ENCODE assay signal across 8 cellular contexts in genomic region chr14:63641473-63642228, GRCh38. TPM values are rescaled to one million over a fixed set of nuclear protein-coding genes. Genes with fewer than 3 reads are reported as not detected.
A peak's percentile ranks its signal among the peaks of the same experiment; 100 is the strongest.
DNase-seq lines count a peak whose midpoint lies in the region; ATAC-seq, FAIRE-seq and TF ChIP-seq lines count a peak whose summit lies in the region.

WDR89 (minus strand) TSS chr14:63641871; CDS start chr14:63599942, 41,929 bp downstream.

- peak; percentile 73 for TF ChIP-seq CTCF in HepG2 (CRISPR knock-in tag; IDR thresholded peaks at IDR 0.05)

- H3K36me3 Mint-ChIP-seq in CD4-positive, alpha-beta memory T cell, result peaks cover 22% of the 10 kb centered on the region in 2 donors

- no peaks in the 10 kb centered on the region for H4K20me1 ChIP-seq in HepG2 (ENCODE audit: insufficient read depth, low read length)

- H3K27ac Mint-ChIP-seq in CD4-positive, alpha-beta memory T cell, result peak within 1 kb of the TSS; percentile 90 to 99 (median 97)

- H3K79me2 ChIP-seq in HepG2 (ENCODE audit: insufficient read depth, low read length), result peaks cover 39% of the 10 kb centered on the region

- no peaks in the 10 kb centered on the region for H3K9me3 ChIP-seq in CD4-positive, alpha-beta memory T cell (ENCODE audit: control insufficient read depth in 1 of 2, low read length in 2 of 2)
- no peaks in the 10 kb centered on the region for H3K9me3 ChIP-seq in HepG2 (ENCODE audit: low read length)

- H3K4me1 ChIP-seq in CD4-positive, alpha-beta memory T cell (ENCODE audit: insufficient read depth, low read length), result peaks cover 37% of the 10 kb centered on the region
- peaks cover 40% of the 10 kb centered on the region for H3K4me1 ChIP-seq in HepG2 (ENCODE audit: insufficient read depth, low read length)

- peak; percentile 75 to 91 for TF ChIP-seq POLR2A in HepG2 (IDR thresholded peaks at IDR 0.05; ENCODE audit: insufficient read depth in 1 of 2, low read depth in 2 of 2, low read length in 2 of 2)

- H3K4me3 ChIP-seq in CD4-positive, alpha-beta memory T cell (ENCODE audit: low read length in 2 of 2), result peak within 1 kb of the TSS; percentile 85 to 96
- H3K4me3 ChIP-seq in HepG2 (replicated peaks in 1 of 3; ENCODE audit: insufficient read depth in 1 of 3, low read depth in 2 of 3, low read length in 3 of 3), result peak within 1 kb of the TSS; percentile 66 to 77 (median 74)

- no TSS peak for BruUV-seq in HepG2 (replicated peaks; lab: Mats Ljungman, UMichigan)

- H3K9ac ChIP-seq in HepG2 (ENCODE audit: insufficient read depth, low read depth, low read length), result peak within 1 kb of the TSS; percentile 94

- no peaks in the 10 kb centered on the region for H3K27me3 ChIP-seq in CD4-positive, alpha-beta memory T cell (ENCODE audit: insufficient read depth, low read length)
- no peaks in the 10 kb centered on the region for H3K27me3 ChIP-seq in HepG2 (ENCODE audit: control insufficient read depth in 1 of 2, insufficient read depth in 2 of 2, low read length in 2 of 2)

- POLR2A ChIA-PET in CD4-positive, alpha-beta memory T cell (lab: Charles Lee; ENCODE audit: partially characterized antibody), result interaction anchor here (0.5 to 7.2 kb wide), 21 partner anchors 9 to 1273 kb away, joined by 3 to 151 read pairs (median 4); partner anchors contain the start of genes PPP2R5E and SGPP1
- POLR2A ChIA-PET in HepG2 (lab: Yijun Ruan, JAX), result interaction anchor here (0.6 to 2.4 kb wide), 14 partner anchors 10 to 746 kb away, joined by 3 to 25 read pairs (median 4); partner anchors contain the start of genes MTHFD1 and PPP2R5E

- peaks cover 22 to 49% (median 33%) of the 10 kb centered on the region in 4 donors for H3K4me1 Mint-ChIP-seq in CD4-positive, alpha-beta memory T cell

- FAIRE-seq in HepG2 (lab: Jason Lieb, UNC), result peak; percentile 95

- DNase-seq in CD4-positive, alpha-beta memory T cell, result peak; percentile 96 to 99 (median 98)
- DNase-seq in NCI-H82 (lab: John Stamatoyannopoulos, UW) (peak; percentile 99), dermis blood vessel endothelial cell (peak; percentile 100), HepG2 (ENCODE audit: low spot score) (peak; percentile 99)
- peak; percentile 92 to 96 for DNase-seq in activated CD4-positive, alpha-beta T cell treated with anti-CD3 and anti-CD28 coated beads, Interleukin-2, amount 50 U/mL, for 48 hours
- peak; percentile 91 for DNase-seq in stimulated activated CD4-positive, alpha-beta T cell treated with anti-CD3 and anti-CD28 coated beads, Interleukin-4, amount 100 ng/mL, for 1 hour

- TF ChIP-seq RAD21 in HepG2 (CRISPR knock-in tag; IDR thresholded peaks at IDR 0.05), result peak; percentile 69

- CTCF ChIA-PET in CD4-positive, alpha-beta memory T cell (lab: Charles Lee; ENCODE audit: partially characterized antibody), result interaction anchor here (0.6 to 4.4 kb wide), 9 partner anchors 8 to 129 kb away, joined by 3 to 41 read pairs (median 6); no protein-coding TSS in a partner anchor
- CTCF ChIA-PET in HepG2 (lab: Yijun Ruan, JAX; ENCODE audit: low intra/inter-chr PET ratio, low total read pairs), result no interaction called here

- H3K4me3 Mint-ChIP-seq in CD4-positive, alpha-beta memory T cell, result peak within 1 kb of the TSS; percentile 85 to 98 (median 92)

- peak within 1 kb of the TSS; percentile 99 for H3K27ac ChIP-seq in CD4-positive, alpha-beta memory T cell (ENCODE audit: low read depth, low read length)
- peak within 1 kb of the TSS; percentile 95 for H3K27ac ChIP-seq in HepG2 (ENCODE audit: extremely low read length, insufficient read depth, low read length)

- WGBS in HepG2 (ENCODE audit: low lambda C conversion rate), result 2% methylated on average over 19 of the region's 60 CpGs

- TF ChIP-seq EP300 in HepG2 (IDR thresholded peaks at IDR 0.05; ENCODE audit: low read depth in 2 of 2, low read length in 2 of 2), result 0 out of 4 replicates have a peak, but pooled peaks of 1 of the 2 experiments have one; percentile 12
- no peak for TF ChIP-seq EP300 in HepG2 (CRISPR knock-in tag; IDR thresholded peaks at IDR 0.05; ENCODE audit: borderline replicate concordance)

- intact Hi-C loops in CD4-positive, alpha-beta memory T cell (cut with micrococcal nuclease), result loop anchor here (1.0 to 5.0 kb wide), 5 partner anchors 9 to 746 kb away; partner anchors contain the start of genes MTHFD1, PPP2R5E and SGPP1
- intact Hi-C loops in HepG2 (cut with micrococcal nuclease; ENCODE audit: unreplicated experiment), result loop anchor here (1.0 to 5.0 kb wide), 4 partner anchors 18 to 252 kb away; partner anchors contain the start of genes PPP2R5E and SGPP1

- peaks cover 5% of the 10 kb centered on the region for H3K36me3 ChIP-seq in CD4-positive, alpha-beta memory T cell (ENCODE audit: insufficient read depth, low read length)
- H3K36me3 ChIP-seq in HepG2 (replicated peaks in 1 of 2; ENCODE audit: control insufficient read depth in 1 of 2, insufficient read depth in 2 of 2, low read length in 2 of 2), result no peaks in the 10 kb centered on the region

- H3K27me3 Mint-ChIP-seq in CD4-positive, alpha-beta memory T cell, result no peaks in the 10 kb centered on the region

- H3K9me3 Mint-ChIP-seq in CD4-positive, alpha-beta memory T cell, result peaks cover 0 to 4% (median 0%) of the 10 kb centered on the region in 8 donors

- H3K4me2 ChIP-seq in HepG2 (ENCODE audit: low read depth, low read length), result peak within 1 kb of the TSS; percentile 78

- peak within 1 kb of the TSS; percentile 91 for H2AFZ ChIP-seq in HepG2 (ENCODE audit: low read length)

- ATAC-seq in GM19438 (IDR thresholded peaks at IDR 0.05; ENCODE audit: low read depth, unreplicated experiment), result peak; percentile 88
- ATAC-seq in HG03575 (IDR thresholded peaks at IDR 0.05; ENCODE audit: extremely low read depth, insufficient number of reproducible peaks, low FRiP score, unreplicated experiment), result peak; percentile 72
- ATAC-seq in HepG2, result peak; percentile 96

- in situ Hi-C loops in HepG2 (cut with HindIII; ENCODE audit: extremely low pct_ligation_motif_present, low pct_unique_long_range_greater_than_20kb), result no loop called here

TF ChIP-seq in HepG2, 621 proteins besides CTCF, POLR2A, EP300 and RAD21 (continues in another document):
- TF ChIP-seq ZNF574 (CRISPR knock-in tag; IDR thresholded peaks at IDR 0.05), result peak; percentile 86
- peak; percentile 61; the same call in 1 of the 2 replicates for TF ChIP-seq BATF2 (CRISPR knock-in tag; IDR thresholded peaks at IDR 0.05)

RNA-seq across cellular contexts. Expression of gene WDR89, which starts in this region (rescaled TPM):
- 10 to 100 TPM; 32.8 to 36.3 TPM for total RNA-seq in CD4-positive, alpha-beta memory T cell
- polyA plus RNA-seq in CD4-positive, alpha-beta memory T cell, result 10 to 100 TPM; 23.4 to 28.4 TPM
- total RNA-seq in dermis blood vessel endothelial cell, result 19.0 and 20.9 TPM in 2 replicates
- total RNA-seq in HepG2 (2016; rRNA removed; fragmentation: Illumina TruSeq; extraction: Trizol), result 20.1 and 37.0 TPM in 2 replicates
- 13.0 and 15.7 TPM in 2 replicates for total RNA-seq in HepG2 (2016; cell fraction: cytosol; rRNA removed; fragmentation: Illumina TruSeq; extraction: Trizol; ENCODE audit: low read depth)
- 21.8 and 36.8 TPM in 2 replicates for total RNA-seq in HepG2 (2016; cell fraction: insoluble cytoplasmic fraction; rRNA removed; fragmentation: Illumina TruSeq; extraction: Trizol)
- total RNA-seq in HepG2 (2016; cell fraction: membrane; rRNA removed; fragmentation: Illumina TruSeq; extraction: Trizol), result 14.1 and 17.0 TPM in 2 replicates
- total RNA-seq in HepG2 (2016; cell fraction: nucleus; rRNA removed; fragmentation: Illumina TruSeq; extraction: Trizol), result 11.0 and 12.6 TPM in 2 replicates
- 4.2 and 5.2 TPM in 2 replicates for polyA plus RNA-seq in HepG2 (2011; rRNA removed)
- 1.5 and 3.3 TPM in 2 replicates for polyA plus RNA-seq in HepG2 (2011; cell fraction: cytosol; rRNA removed)
- polyA plus RNA-seq in HepG2 (2011; cell fraction: nucleus; rRNA removed), result 1.2 and 2.2 TPM in 2 replicates
- polyA plus RNA-seq in HepG2 (2012), result 8.8 and 10.4 TPM in 2 replicates
- 0.91 and 0.95 TPM in 2 replicates for polyA plus RNA-seq in HepG2 (2016; cell fraction: cytosol; fragmentation: Illumina TruSeq; extraction: Trizol; ENCODE audit: low read depth)
- polyA plus RNA-seq in HepG2 (2016; cell fraction: insoluble cytoplasmic fraction; fragmentation: Illumina TruSeq; extraction: Trizol; ENCODE audit: low read depth), result 19.5 and 21.1 TPM in 2 replicates
- 3.0 and 3.7 TPM in 2 replicates for polyA plus RNA-seq in HepG2 (2016; cell fraction: membrane; fragmentation: Illumina TruSeq; extraction: Trizol; ENCODE audit: low read depth)
- polyA plus RNA-seq in HepG2 (2016; cell fraction: nucleus; fragmentation: Illumina TruSeq; extraction: Trizol; ENCODE audit: insufficient read depth, low read depth), result 11.3 and 13.0 TPM in 2 replicates
- polyA minus RNA-seq in HepG2 (2011; rRNA and poly(A)+ RNA removed; ENCODE audit: low replicate concordance), result 4.7 and 6.7 TPM in 2 replicates
- polyA minus RNA-seq in HepG2 (2011; cell fraction: cytosol; rRNA and poly(A)+ RNA removed), result 7.7 and 9.3 TPM in 2 replicates
- polyA minus RNA-seq in HepG2 (2011; cell fraction: nucleus; rRNA and poly(A)+ RNA removed), result 9.4 and 10.9 TPM in 2 replicates

Comparison
In these comparisons a context has a peak if more than half of its experiments do, and no peak if none do; other contexts are left out.
1. Peak in every context shown above with its lines: DNase-seq, ATAC-seq, H3K4me3 ChIP-seq and H3K27ac ChIP-seq.